In the genomic region with DNA sequence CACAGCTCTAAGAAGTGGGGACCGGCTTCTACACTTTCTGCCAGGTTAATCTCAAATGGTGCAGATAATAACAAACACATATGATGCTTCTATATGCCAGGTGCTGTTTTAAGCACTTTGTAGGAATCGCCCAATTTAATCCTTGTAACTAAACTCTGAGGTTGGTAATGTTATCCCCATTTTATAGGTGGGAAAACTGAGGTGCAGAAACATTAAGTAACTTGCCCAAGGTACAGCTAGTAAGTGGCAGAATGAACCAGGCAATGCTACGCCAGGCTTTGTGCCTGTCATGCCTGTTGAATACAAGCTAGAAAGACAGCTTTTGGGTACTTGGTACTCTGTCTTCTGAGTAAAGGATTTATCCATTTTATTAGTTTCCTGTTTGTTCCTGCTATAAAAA, we compare ENCODE assay signal across 21 cellular contexts. TPM values are rescaled to one million over a fixed set of nuclear protein-coding genes. Genes with fewer than 3 reads are reported as not detected.
"Had no signal": no experiment of that assay in that cellular context is flagged by ENCODE, and none has a peak within 500 bp of the region (broad histone marks: within the 10 kb centered on the region; RNA-seq: fewer than 3 reads in every experiment).

No MANE protein-coding gene starts in this region.

- H3K36me3 Mint-ChIP-seq: naive B cell had no signal

- ATAC-seq: gastroesophageal sphincter, left colon, lower lobe of right lung, upper lobe of right lung had no signal

- H3K9me3 ChIP-seq: gastroesophageal sphincter, lower lobe of right lung, prostate gland, upper lobe of right lung had no signal

- H3K9me3 Mint-ChIP-seq: activated CD4-positive, alpha-beta memory T cell treated with anti-CD3 and anti-CD28 coated beads for 36 hours; activated naive CD4-positive, alpha-beta T cell treated with anti-CD3 and anti-CD28 coated beads for 36 hours; activated naive CD8-positive, alpha-beta T cell treated with anti-CD3 and anti-CD28 coated beads, Interleukin-2, amount 10 ng/mL, durations not matched to agents 7 days and 5 days; naive B cell had no signal

- H3K27ac ChIP-seq: coronary artery, epithelial cell of prostate, gastroesophageal sphincter, lower lobe of right lung, upper lobe of right lung had no signal

- H3K4me3 ChIP-seq: coronary artery, gastroesophageal sphincter, lower lobe of right lung, prostate gland, upper lobe of right lung had no signal

- H3K27me3 ChIP-seq: gastroesophageal sphincter, upper lobe of right lung had no signal

- H3K4me1 ChIP-seq: gastroesophageal sphincter had no signal

- H3K4me3 Mint-ChIP-seq: activated CD4-positive, alpha-beta memory T cell treated with anti-CD3 and anti-CD28 coated beads for 36 hours; activated naive CD4-positive, alpha-beta T cell treated with anti-CD3 and anti-CD28 coated beads for 36 hours; activated naive CD8-positive, alpha-beta T cell treated with anti-CD3 and anti-CD28 coated beads, Interleukin-2, amount 10 ng/mL, durations not matched to agents 7 days and 5 days; naive B cell had no signal

- DNase-seq: activated CD4-positive, alpha-beta memory T cell treated with anti-CD3 and anti-CD28 coated beads for 36 hours; activated CD4-positive, alpha-beta T cell treated with anti-CD3 and anti-CD28 coated beads for 48 hours; activated naive CD4-positive, alpha-beta T cell treated with anti-CD3 and anti-CD28 coated beads for 36 hours; activated naive CD8-positive, alpha-beta T cell treated with anti-CD3 and anti-CD28 coated beads, Interleukin-2, amount 10 ng/mL, durations not matched to agents 7 days and 5 days; activated T-cell treated with anti-CD3 and anti-CD28 coated beads, Interleukin-2, amount 50 U/mL, for 48 hours; amniotic stem cell; cerebellar nuclear complex; islet precursor cell; left colon; lower lobe of right lung; mesendoderm; naive B cell; stimulated activated CD4-positive, alpha-beta T cell treated with anti-CD3 and anti-CD28 coated beads, Interleukin-4, amount 100 ng/mL, for 24 hours; stimulated activated naive CD4-positive, alpha-beta T cell treated with Interleukin-2 at 50 U/mL for 16 hours; T1000; upper lobe of right lung had no signal

- H3K27me3 Mint-ChIP-seq: activated CD4-positive, alpha-beta memory T cell treated with anti-CD3 and anti-CD28 coated beads for 36 hours; activated naive CD8-positive, alpha-beta T cell treated with anti-CD3 and anti-CD28 coated beads, Interleukin-2, amount 10 ng/mL, durations not matched to agents 7 days and 5 days; naive B cell had no signal

- H3K36me3 ChIP-seq: gastroesophageal sphincter, lower lobe of right lung, prostate gland, upper lobe of right lung had no signal

- H3K27ac Mint-ChIP-seq: activated CD4-positive, alpha-beta memory T cell treated with anti-CD3 and anti-CD28 coated beads for 36 hours; activated naive CD4-positive, alpha-beta T cell treated with anti-CD3 and anti-CD28 coated beads for 36 hours; activated naive CD8-positive, alpha-beta T cell treated with anti-CD3 and anti-CD28 coated beads, Interleukin-2, amount 10 ng/mL, durations not matched to agents 7 days and 5 days had no signal

RNA-seq across cellular contexts. Expression of a gene that starts 19.7 kb away (rescaled TPM):
- total RNA-seq: bronchial epithelial cell had no signal
